ENCODE assay signal across 17 cellular contexts in genomic region chr17:65438708-65439294, GRCh38.
A peak's percentile ranks its signal among the peaks of the same experiment; 100 is the strongest.
DNase-seq lines count a peak whose midpoint lies in the region; ATAC-seq, FAIRE-seq and TF ChIP-seq lines count a peak whose summit lies in the region.
"Had no signal": no experiment of that assay in that cellular context is flagged by ENCODE, and none has a peak within 500 bp of the region (broad histone marks: within the 10 kb centered on the region; RNA-seq: fewer than 3 reads in every experiment).

No MANE protein-coding gene starts in this region.

- H3K27ac ChIP-seq in HepG2 (ENCODE audit: extremely low read length, insufficient read depth, low read length): peak overlapping the region; percentile 26
- H3K27ac ChIP-seq: cardiac muscle cell, prostate gland had no signal

- no peaks in the 10 kb centered on the region; a peak in 2 of 5 replicates for H3K27me3 ChIP-seq in HepG2 (ENCODE audit: control insufficient read depth in 1 of 2, insufficient read depth in 2 of 2, low read length in 2 of 2)
- H3K27me3 ChIP-seq: cardiac muscle cell had no signal

- no TSS peak for BruUV-seq in HepG2 (replicated peaks; lab: Mats Ljungman, UMichigan)

- H3K4me2 ChIP-seq in HepG2 (ENCODE audit: low read depth, low read length): peak overlapping the region; percentile 67

- H3K9me3 ChIP-seq in HepG2 (ENCODE audit: low read length): no peaks in the 10 kb centered on the region
- H3K9me3 ChIP-seq: prostate gland had no signal

- no peak for TF ChIP-seq POLR2A in HepG2 (IDR thresholded peaks at IDR 0.05; ENCODE audit: insufficient read depth in 1 of 2, low read depth in 2 of 2, low read length in 2 of 2)

- H3K4me1 ChIP-seq in HepG2 (ENCODE audit: insufficient read depth, low read length): peaks cover 35% of the 10 kb centered on the region
- H3K4me1 ChIP-seq: prostate gland had no signal

- peak; percentile 8 for FAIRE-seq in HepG2 (lab: Jason Lieb, UNC)

- WGBS in HepG2 (ENCODE audit: low lambda C conversion rate): 19% methylated on average over 6 of the region's 7 CpGs

- H2AFZ ChIP-seq in HepG2 (ENCODE audit: low read length): no peak overlapping the region

- peak; percentile 89 for ATAC-seq in HepG2
- no peak for ATAC-seq in HG02763 (IDR thresholded peaks at IDR 0.05; ENCODE audit: unreplicated experiment)
- no peak for ATAC-seq in left lobe of liver
- ATAC-seq: activated naive CD4-positive, alpha-beta T cell treated with anti-CD3 and anti-CD28 coated beads, Interleukin-2, amount 50 U/mL, for 72 hours; stimulated activated naive CD8-positive, alpha-beta T cell treated with anti-CD3 and anti-CD28 coated beads, Interleukin-15, amount 100 ng/mL, for 72 hours had no signal

- TF ChIP-seq CTCF in HFF-Myc (IDR thresholded peaks at IDR 0.05; ENCODE audit: low read depth, low read length, missing control alignments): no peak
- TF ChIP-seq CTCF in HepG2 (CRISPR knock-in tag; IDR thresholded peaks at IDR 0.05): no peak

- TF ChIP-seq EP300 in HepG2 (IDR thresholded peaks at IDR 0.05; ENCODE audit: low read depth in 2 of 2, low read length in 2 of 2) (peak in 1 of 2 experiments; percentile 35; a peak in 1 of 4 replicates), HepG2 (CRISPR knock-in tag; IDR thresholded peaks at IDR 0.05; ENCODE audit: borderline replicate concordance) (peak; percentile 38; the same call in 1 of the 2 replicates)

- intact Hi-C loops in HepG2 (cut with micrococcal nuclease; ENCODE audit: unreplicated experiment): no loop called here

- no peak for TF ChIP-seq RAD21 in HepG2 (CRISPR knock-in tag; IDR thresholded peaks at IDR 0.05)

- DNase-seq in AG08396 (ENCODE audit: low spot score) (peak; percentile 18), HFF-Myc (ENCODE audit: extremely low read depth, low read depth) (peak; percentile 30), amniotic epithelial cell (ENCODE audit: low read depth) (peak; percentile 66), HepG2 (ENCODE audit: low spot score) (peak; percentile 83), NCI-H1694 (lab: John Stamatoyannopoulos, UW) (no peak), ACHN (no peak), left lobe of liver (ENCODE audit: low spot score) (no peak)
- DNase-seq: activated CD4-positive, alpha-beta T cell treated with anti-CD3 and anti-CD28 coated beads, Interleukin-2, amount 10 ng/mL, durations not matched to agents 24 days and 14 days; activated T-cell treated with anti-CD3 and anti-CD28 coated beads for 4 hours; Calu3; left cardiac atrium; stimulated activated naive CD8-positive, alpha-beta T cell treated with anti-CD3 and anti-CD28 coated beads, Interleukin-15, amount 100 ng/mL, for 72 hours; T-helper 9 cell had no signal

- H4K20me1 ChIP-seq in HepG2 (ENCODE audit: insufficient read depth, low read length): no peaks in the 10 kb centered on the region

- H3K36me3 ChIP-seq in HepG2 (replicated peaks in 1 of 2; ENCODE audit: control insufficient read depth in 1 of 2, insufficient read depth in 2 of 2, low read length in 2 of 2): no peaks in the 10 kb centered on the region
- H3K36me3 ChIP-seq: cardiac muscle cell, prostate gland had no signal

- CTCF ChIA-PET in HepG2 (lab: Yijun Ruan, JAX; ENCODE audit: low intra/inter-chr PET ratio, low total read pairs): no interaction called here

- in situ Hi-C loops in HepG2 (cut with HindIII; ENCODE audit: extremely low pct_ligation_motif_present, low pct_unique_long_range_greater_than_20kb): no loop called here
- in situ Hi-C loops in ACHN (cut with HindIII; ENCODE audit: low pct_ligation_motif_present, low pct_unique_long_range_greater_than_20kb, low sequenced_read_pairs): no loop called here

- POLR2A ChIA-PET in HepG2 (lab: Yijun Ruan, JAX): no interaction called here

- H3K79me2 ChIP-seq in HepG2 (ENCODE audit: insufficient read depth, low read length): no peaks in the 10 kb centered on the region

- no peak overlapping the region; the same call in 1 of the 2 replicates for H3K9ac ChIP-seq in HepG2 (ENCODE audit: insufficient read depth, low read depth, low read length)

- H3K4me3 ChIP-seq in HFF-Myc (replicated peaks; ENCODE audit: low read depth, low read length): no peak overlapping the region
- H3K4me3 ChIP-seq in HepG2 (replicated peaks in 1 of 3; ENCODE audit: insufficient read depth in 1 of 3, low read depth in 2 of 3, low read length in 3 of 3): peak overlapping the region in 1 of 3 experiments; percentile 32; a peak in 2 of 6 replicates
- H3K4me3 ChIP-seq: cardiac muscle cell, prostate gland had no signal

TF ChIP-seq in HepG2, 621 proteins besides CTCF, POLR2A, EP300 and RAD21 (continues in another document):
- TF ChIP-seq CREB1 (IDR thresholded peaks at IDR 0.05) (peak; percentile 45; the same call in 1 of the 2 replicates), CREB1 (CRISPR knock-in tag; IDR thresholded peaks at IDR 0.05) (no peak), ARID4A (CRISPR knock-in tag; IDR thresholded peaks at IDR 0.05; ENCODE audit: borderline replicate concordance) (peak; percentile 55; the same call in 1 of the 2 replicates), ZNF331 (CRISPR knock-in tag; IDR thresholded peaks at IDR 0.05) (peak; percentile 68; the same call in 1 of the 2 replicates), ZBTB3 (CRISPR knock-in tag; IDR thresholded peaks at IDR 0.05; ENCODE audit: borderline replicate concordance, low read depth) (no peak), SOX5 (CRISPR knock-in tag; IDR thresholded peaks at IDR 0.05; ENCODE audit: borderline replicate concordance) (peak; percentile 98), ZNF883 (CRISPR knock-in tag; IDR thresholded peaks at IDR 0.05; ENCODE audit: not compliant biosample characterization) (peak; percentile 66), CREM (IDR thresholded peaks at IDR 0.05) (peak; percentile 40), CREM (CRISPR knock-in tag; IDR thresholded peaks at IDR 0.05) (no peak), HOXA5 (CRISPR knock-in tag; IDR thresholded peaks at IDR 0.05) (no peak), NFKBIZ (CRISPR knock-in tag; IDR thresholded peaks at IDR 0.05) (peak; percentile 32; the same call in 1 of the 2 replicates), GABPA (IDR thresholded peaks at IDR 0.05; ENCODE audit: low read depth, low read length) (no peak), GABPA (CRISPR knock-in tag; IDR thresholded peaks at IDR 0.05; ENCODE audit: low read depth) (peak; percentile 70), TEAD3 (CRISPR knock-in tag; optimal IDR thresholded peaks at IDR 0.05; ENCODE audit: borderline replicate concordance) (peak; percentile 89)
- TF ChIP-seq, protein P1, sequence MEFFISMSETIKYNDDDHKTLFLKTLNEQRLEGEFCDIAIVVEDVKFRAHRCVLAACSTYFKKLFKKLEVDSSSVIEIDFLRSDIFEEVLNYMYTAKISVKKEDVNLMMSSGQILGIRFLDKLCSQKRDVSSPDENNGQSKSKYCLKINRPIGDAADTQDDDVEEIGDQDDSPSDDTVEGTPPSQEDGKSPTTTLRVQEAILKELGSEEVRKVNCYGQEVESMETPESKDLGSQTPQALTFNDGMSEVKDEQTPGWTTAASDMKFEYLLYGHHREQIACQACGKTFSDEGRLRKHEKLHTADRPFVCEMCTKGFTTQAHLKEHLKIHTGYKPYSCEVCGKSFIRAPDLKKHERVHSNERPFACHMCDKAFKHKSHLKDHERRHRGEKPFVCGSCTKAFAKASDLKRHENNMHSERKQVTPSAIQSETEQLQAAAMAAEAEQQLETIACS (CRISPR knock-in tag; IDR thresholded peaks at IDR 0.05): no peak
- TF ChIP-seq, protein P2, sequence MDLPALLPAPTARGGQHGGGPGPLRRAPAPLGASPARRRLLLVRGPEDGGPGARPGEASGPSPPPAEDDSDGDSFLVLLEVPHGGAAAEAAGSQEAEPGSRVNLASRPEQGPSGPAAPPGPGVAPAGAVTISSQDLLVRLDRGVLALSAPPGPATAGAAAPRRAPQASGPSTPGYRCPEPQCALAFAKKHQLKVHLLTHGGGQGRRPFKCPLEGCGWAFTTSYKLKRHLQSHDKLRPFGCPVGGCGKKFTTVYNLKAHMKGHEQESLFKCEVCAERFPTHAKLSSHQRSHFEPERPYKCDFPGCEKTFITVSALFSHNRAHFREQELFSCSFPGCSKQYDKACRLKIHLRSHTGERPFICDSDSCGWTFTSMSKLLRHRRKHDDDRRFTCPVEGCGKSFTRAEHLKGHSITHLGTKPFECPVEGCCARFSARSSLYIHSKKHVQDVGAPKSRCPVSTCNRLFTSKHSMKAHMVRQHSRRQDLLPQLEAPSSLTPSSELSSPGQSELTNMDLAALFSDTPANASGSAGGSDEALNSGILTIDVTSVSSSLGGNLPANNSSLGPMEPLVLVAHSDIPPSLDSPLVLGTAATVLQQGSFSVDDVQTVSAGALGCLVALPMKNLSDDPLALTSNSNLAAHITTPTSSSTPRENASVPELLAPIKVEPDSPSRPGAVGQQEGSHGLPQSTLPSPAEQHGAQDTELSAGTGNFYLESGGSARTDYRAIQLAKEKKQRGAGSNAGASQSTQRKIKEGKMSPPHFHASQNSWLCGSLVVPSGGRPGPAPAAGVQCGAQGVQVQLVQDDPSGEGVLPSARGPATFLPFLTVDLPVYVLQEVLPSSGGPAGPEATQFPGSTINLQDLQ (CRISPR knock-in tag; IDR thresholded peaks at IDR 0.05): no peak

Comparison
In these comparisons a context has a peak if more than half of its experiments do, and no peak if none do; other contexts are left out.
1. DNase-seq: peak in AG08396 (single experiment), HFF-Myc (single experiment), amniotic epithelial cell (single experiment) and HepG2 (single experiment); none in NCI-H1694 (single experiment), ACHN (single experiment) and left lobe of liver (single experiment).